ENCODE assay signal across 9 cellular contexts in genomic region chr12:75389061-75389460, GRCh38. TPM values are rescaled to one million over a fixed set of nuclear protein-coding genes. Genes with fewer than 3 reads are reported as not detected.
DNase-seq lines count a peak whose midpoint lies in the region; ATAC-seq and TF ChIP-seq lines count a peak whose summit lies in the region.
"Had no signal": no experiment of that assay in that cellular context is flagged by ENCODE, and none has a peak within 500 bp of the region (broad histone marks: within the 10 kb centered on the region; RNA-seq: fewer than 3 reads in every experiment).

No MANE protein-coding gene starts in this region.

- H3K9me3 ChIP-seq in Caco-2 = no peaks in the 10 kb centered on the region

- no peak overlapping the region for H3K4me3 ChIP-seq in Caco-2 (ENCODE audit: low read depth, low read length)

- no peaks in the 10 kb centered on the region for H3K36me3 Mint-ChIP-seq in activated T-cell treated with anti-CD3 and anti-CD28 coated beads, Interleukin-2, amount 50 U/mL, for 72 hours (ENCODE audit: insufficient read depth in 2 of 2)
- peaks cover 4% of the 10 kb centered on the region for H3K36me3 Mint-ChIP-seq in activated T-cell treated with anti-CD3 and anti-CD28 coated beads, Interleukin-2, amount 50 U/mL, for 24 hours (ENCODE audit: low read depth)
- peaks cover 3% of the 10 kb centered on the region for H3K36me3 Mint-ChIP-seq in type B pancreatic cell
- no peaks in the 10 kb centered on the region for H3K36me3 Mint-ChIP-seq in Caco-2 (ENCODE audit: insufficient read depth, unreplicated experiment)

- peak overlapping the region in 1 of 2 donors; percentile 96 for H3K4me3 Mint-ChIP-seq in activated T-cell treated with anti-CD3 and anti-CD28 coated beads, Interleukin-2, amount 50 U/mL, for 72 hours
- no peak overlapping the region for H3K4me3 Mint-ChIP-seq in activated T-cell treated with anti-CD3 and anti-CD28 coated beads, Interleukin-2, amount 50 U/mL, for 24 hours
- H3K4me3 Mint-ChIP-seq in type B pancreatic cell (peak overlapping the region; percentile 55), Caco-2 (ENCODE audit: unreplicated experiment) (no peak overlapping the region)

- no peaks in the 10 kb centered on the region for H3K4me1 ChIP-seq in Caco-2

- no peaks in the 10 kb centered on the region for H3K27me3 Mint-ChIP-seq in activated T-cell treated with anti-CD3 and anti-CD28 coated beads, Interleukin-2, amount 50 U/mL, for 72 hours (ENCODE audit: low read depth)
- H3K27me3 Mint-ChIP-seq in activated T-cell treated with anti-CD3 and anti-CD28 coated beads, Interleukin-2, amount 50 U/mL, for 24 hours = no peaks in the 10 kb centered on the region
- H3K27me3 Mint-ChIP-seq in type B pancreatic cell = no peaks in the 10 kb centered on the region
- H3K27me3 Mint-ChIP-seq in Caco-2 (ENCODE audit: insufficient read depth, unreplicated experiment) = peaks cover 5% of the 10 kb centered on the region

- CTCF ChIA-PET in Caco-2 (lab: Charles Lee) = no interaction called here

- BruUV-seq in Caco-2 (replicated peaks; lab: Mats Ljungman, UMichigan) = no TSS peak

- H3K4me1 Mint-ChIP-seq in activated T-cell treated with anti-CD3 and anti-CD28 coated beads, Interleukin-2, amount 50 U/mL, for 72 hours (ENCODE audit: low read depth) = peaks cover 30% of the 10 kb centered on the region
- H3K4me1 Mint-ChIP-seq in activated T-cell treated with anti-CD3 and anti-CD28 coated beads, Interleukin-2, amount 50 U/mL, for 24 hours (ENCODE audit: low read depth) = peaks cover 36% of the 10 kb centered on the region
- H3K4me1 Mint-ChIP-seq in type B pancreatic cell (ENCODE audit: unreplicated experiment) = peaks cover 23% of the 10 kb centered on the region
- H3K4me1 Mint-ChIP-seq in Caco-2 (ENCODE audit: low read depth, unreplicated experiment) = no peaks in the 10 kb centered on the region

- H3K36me3 ChIP-seq in Caco-2 (ENCODE audit: control insufficient read depth, insufficient read depth, low read length) = no peaks in the 10 kb centered on the region

- H3K9me3 Mint-ChIP-seq in activated T-cell treated with anti-CD3 and anti-CD28 coated beads, Interleukin-2, amount 50 U/mL, for 72 hours = peaks cover 0 to 3% of the 10 kb centered on the region in 2 donors
- no peaks in the 10 kb centered on the region for H3K9me3 Mint-ChIP-seq in activated T-cell treated with anti-CD3 and anti-CD28 coated beads, Interleukin-2, amount 50 U/mL, for 24 hours
- H3K9me3 Mint-ChIP-seq in type B pancreatic cell (no peaks in the 10 kb centered on the region), Caco-2 (ENCODE audit: unreplicated experiment) (no peaks in the 10 kb centered on the region)

- peak overlapping the region; percentile 93 for H3K27ac Mint-ChIP-seq in activated T-cell treated with anti-CD3 and anti-CD28 coated beads, Interleukin-2, amount 50 U/mL, for 72 hours
- no peak overlapping the region for H3K27ac Mint-ChIP-seq in activated T-cell treated with anti-CD3 and anti-CD28 coated beads, Interleukin-2, amount 50 U/mL, for 24 hours
- H3K27ac Mint-ChIP-seq in type B pancreatic cell (peak overlapping the region; percentile 19), Caco-2 (ENCODE audit: unreplicated experiment) (no peak overlapping the region)

- no peaks in the 10 kb centered on the region for H3K27me3 ChIP-seq in Caco-2 (replicated peaks; ENCODE audit: control insufficient read depth, insufficient read depth, low read length)

- intact Hi-C loops in Caco-2 (cut with micrococcal nuclease; ENCODE audit: unreplicated experiment) = no loop called here

- TF ChIP-seq CTCF in type B pancreatic cell (conservative IDR thresholded peaks at IDR 0.05) = no peak
- no peak for TF ChIP-seq CTCF in Caco-2 (IDR thresholded peaks at IDR 0.05; ENCODE audit: insufficient read depth in 1 of 2, low read depth in 1 of 2, low read length in 1 of 2, severe bottlenecking in 1 of 2, unreplicated experiment in 1 of 2)

- POLR2A ChIA-PET in Caco-2 (lab: Charles Lee) = no interaction called here

- no peak for DNase-seq in activated T-cell treated with anti-CD3 and anti-CD28 coated beads, Interleukin-2, amount 50 U/mL, for 72 hours
- DNase-seq in activated T-cell treated with anti-CD3 and anti-CD28 coated beads, Interleukin-2, amount 50 U/mL, for 24 hours = no peak
- DNase-seq in SW480 (ENCODE audit: low spot score) (peak; percentile 22), hepatic stellate cell (ENCODE audit: low spot score) (peak; percentile 12), type B pancreatic cell (ENCODE audit: extremely low spot score, unreplicated experiment) (no peak), Caco-2 (no peak)
- DNase-seq in activated CD8-positive, alpha-beta memory T cell treated with anti-CD3 and anti-CD28 coated beads, Interleukin-2, amount 50 U/mL, for 4 hours = no peak
- DNase-seq: NCI-H1694 had no signal

- ATAC-seq in activated T-cell treated with anti-CD3 and anti-CD28 coated beads, Interleukin-2, amount 50 U/mL, for 72 hours (replicated peaks in 1 of 2) = no peak
- ATAC-seq in HG03457 (IDR thresholded peaks at IDR 0.05; ENCODE audit: unreplicated experiment) = no peak

RNA-seq across cellular contexts. Expression of gene GLIPR1L2, which starts 1.8 kb away (rescaled TPM):
- under 1 TPM; 0.16 to 0.50 TPM for total RNA-seq in activated T-cell treated with anti-CD3 and anti-CD28 coated beads, Interleukin-2, amount 50 U/mL, for 72 hours
- total RNA-seq in type B pancreatic cell (ENCODE audit: low replicate concordance) (0.17 and 0.77 TPM in 2 replicates), Caco-2 (2022) (not detected in 2 replicates)

RNA-seq across cellular contexts. Expression of gene GLIPR1L1, which starts 54.6 kb away (rescaled TPM):
- total RNA-seq in activated T-cell treated with anti-CD3 and anti-CD28 coated beads, Interleukin-2, amount 50 U/mL, for 72 hours = not detected
- total RNA-seq in type B pancreatic cell (ENCODE audit: low replicate concordance) (not detected in 2 replicates), Caco-2 (2022) (not detected in 2 replicates)

RNA-seq across cellular contexts. Expression of gene CAPS2, which starts 58.9 kb away (rescaled TPM):
- total RNA-seq in activated T-cell treated with anti-CD3 and anti-CD28 coated beads, Interleukin-2, amount 50 U/mL, for 72 hours = 1 to 10 TPM; 4.3 to 6.3 TPM
- total RNA-seq in type B pancreatic cell (ENCODE audit: low replicate concordance) (4.1 and 7.3 TPM in 2 replicates), Caco-2 (2022) (not detected in 2 replicates)

Comparison
In these comparisons a context has a peak if more than half of its experiments do, and no peak if none do; other contexts are left out.
1. H3K27ac Mint-ChIP-seq: peak in activated T-cell treated with anti-CD3 and anti-CD28 coated beads, Interleukin-2, amount 50 U/mL, for 72 hours (single experiment) and type B pancreatic cell (single experiment); none in activated T-cell treated with anti-CD3 and anti-CD28 coated beads, Interleukin-2, amount 50 U/mL, for 24 hours (single experiment) and Caco-2 (single experiment).
2. DNase-seq: peak in SW480 (single experiment) and hepatic stellate cell (single experiment); none in activated T-cell treated with anti-CD3 and anti-CD28 coated beads, Interleukin-2, amount 50 U/mL, for 72 hours (0 of 2), activated T-cell treated with anti-CD3 and anti-CD28 coated beads, Interleukin-2, amount 50 U/mL, for 24 hours (single experiment), type B pancreatic cell (single experiment), activated CD8-positive, alpha-beta memory T cell treated with anti-CD3 and anti-CD28 coated beads, Interleukin-2, amount 50 U/mL, for 4 hours (single experiment) and Caco-2 (0 of 2).